8 cellular contexts compared by ENCODE assay signal in genomic region chr1:16145988-16146887, GRCh38. TPM values are rescaled to one million over a fixed set of nuclear protein-coding genes. Genes with fewer than 3 reads are reported as not detected.
DNase-seq lines count a peak whose midpoint lies in the region; ATAC-seq and TF ChIP-seq lines count a peak whose summit lies in the region.

No MANE protein-coding gene starts in this region.

- peak overlapping the region; percentile 85 for H3K4me3 Mint-ChIP-seq in endothelial cell (ENCODE audit: unreplicated experiment)

- H3K36me3 Mint-ChIP-seq in endothelial cell (ENCODE audit: low read depth, unreplicated experiment) = peaks cover 49% of the 10 kb centered on the region

- H3K27ac Mint-ChIP-seq in endothelial cell (ENCODE audit: unreplicated experiment) = peak overlapping the region; percentile 98

- peaks cover 16% of the 10 kb centered on the region for H3K27me3 Mint-ChIP-seq in endothelial cell (ENCODE audit: unreplicated experiment)

- H3K4me1 Mint-ChIP-seq in endothelial cell (ENCODE audit: unreplicated experiment) = peaks cover 74% of the 10 kb centered on the region

- no peak for ATAC-seq in HG02870 (IDR thresholded peaks at IDR 0.05; ENCODE audit: unreplicated experiment)
- ATAC-seq in HG03378 (IDR thresholded peaks at IDR 0.05; ENCODE audit: unreplicated experiment) = no peak
- ATAC-seq in HG03280 (IDR thresholded peaks at IDR 0.05; ENCODE audit: unreplicated experiment) = no peak
- ATAC-seq in GM21717 (IDR thresholded peaks at IDR 0.05; ENCODE audit: unreplicated experiment) = no peak

- TF ChIP-seq CTCF in endothelial cell (IDR thresholded peaks at IDR 0.05; ENCODE audit: unreplicated experiment) = no peak

- H3K9me3 Mint-ChIP-seq in endothelial cell (ENCODE audit: unreplicated experiment) = no peaks in the 10 kb centered on the region

- DNase-seq in AG20443 (ENCODE audit: low spot score) = peak; percentile 95
- DNase-seq in NCI-H2227 (lab: John Stamatoyannopoulos, UW; ENCODE audit: unreplicated experiment) = peak; percentile 25
- DNase-seq in endothelial cell (ENCODE audit: low spot score) = peak; percentile 85
- DNase-seq in mucosa of gallbladder (ENCODE audit: low spot score) = peak; percentile 70

RNA-seq across cellular contexts. Expression of gene EPHA2, which starts 9.6 kb away (rescaled TPM):
- total RNA-seq in endothelial cell (ENCODE audit: unreplicated experiment) (109 TPM), mucosa of gallbladder (37.2 TPM)

Comparison
In these comparisons a context has a peak if more than half of its experiments do, and no peak if none do; other contexts are left out.
1. DNase-seq: peak in every context shown above with its lines; median percentile 95 in AG20443; 85 in endothelial cell; 70 in mucosa of gallbladder; 25 in NCI-H2227.